ENCODE assay signal across 1 cellular context in genomic region chr10:6202684-6203330, GRCh38.
TF ChIP-seq lines count a peak whose summit lies in the region.

TSS of gene PFKFB3 (plus strand) at chr10:6202932. CDS start at chr10:6203261, 329 bp downstream.

TF ChIP-seq in WTC11, 78 proteins besides CTCF, POLR2A, EP300 and RAD21 (continued from another document and continues in another):
- TF ChIP-seq ARID4B (CRISPR knock-in tag; IDR thresholded peaks at IDR 0.05; ENCODE audit: borderline replicate concordance) (peak; percentile 97), TEAD4 (CRISPR knock-in tag; IDR thresholded peaks at IDR 0.05) (peak; percentile 96), NFYB (CRISPR knock-in tag; conservative IDR thresholded peaks at IDR 0.05; ENCODE audit: low read depth) (no peak), ZNF263 (CRISPR knock-in tag; IDR thresholded peaks at IDR 0.05; ENCODE audit: low read depth) (no peak), ZNF396 (CRISPR knock-in tag; IDR thresholded peaks at IDR 0.05; ENCODE audit: borderline replicate concordance) (no peak), ZNF425 (CRISPR knock-in tag; conservative IDR thresholded peaks at IDR 0.05) (no peak), RELA (CRISPR knock-in tag; IDR thresholded peaks at IDR 0.05; ENCODE audit: borderline replicate concordance) (0 out of 2 replicates have a peak, but pooled peaks have one; percentile 55), TCF7 (CRISPR knock-in tag; IDR thresholded peaks at IDR 0.05; ENCODE audit: low read depth) (peak; percentile 82; the same call in 1 of the 2 replicates), NFE2L1 (CRISPR knock-in tag; IDR thresholded peaks at IDR 0.05) (peak; percentile 75), OVOL2 (CRISPR knock-in tag; IDR thresholded peaks at IDR 0.05; ENCODE audit: borderline replicate concordance) (no peak; the same call in 1 of the 2 replicates), ESRRA (CRISPR knock-in tag; IDR thresholded peaks at IDR 0.05; ENCODE audit: borderline replicate concordance) (peak; percentile 48; the same call in 1 of the 2 replicates), SP1 (CRISPR knock-in tag; conservative IDR thresholded peaks at IDR 0.05) (peak; percentile 93), SMAD3 (CRISPR knock-in tag; IDR thresholded peaks at IDR 0.05; ENCODE audit: borderline replicate concordance) (0 out of 2 replicates have a peak, but pooled peaks have one; percentile 61), ZNF232 (CRISPR knock-in tag; IDR thresholded peaks at IDR 0.05) (peak; percentile 88; the same call in 1 of the 2 replicates), JUN (CRISPR knock-in tag; IDR thresholded peaks at IDR 0.05) (peak; percentile 92), HMGA2 (CRISPR knock-in tag; IDR thresholded peaks at IDR 0.05) (no peak), FOXK1 (CRISPR knock-in tag; IDR thresholded peaks at IDR 0.05) (peak; percentile 67), ZNF219 (CRISPR knock-in tag; IDR thresholded peaks at IDR 0.05; ENCODE audit: borderline replicate concordance) (no peak; the same call in 1 of the 2 replicates), ATF1 (CRISPR knock-in tag; IDR thresholded peaks at IDR 0.05) (no peak), MXD4 (CRISPR knock-in tag; IDR thresholded peaks at IDR 0.05; ENCODE audit: borderline replicate concordance) (no peak), GABPB1 (CRISPR knock-in tag; IDR thresholded peaks at IDR 0.05) (peak; percentile 67; the same call in 1 of the 2 replicates), SMAD4 (CRISPR knock-in tag; IDR thresholded peaks at IDR 0.05) (peak; percentile 66; the same call in 1 of the 2 replicates), CREM (CRISPR knock-in tag; IDR thresholded peaks at IDR 0.05) (peak; percentile 61; the same call in 1 of the 2 replicates), FOXP4 (CRISPR knock-in tag; IDR thresholded peaks at IDR 0.05) (peak; percentile 23), USF2 (CRISPR knock-in tag; IDR thresholded peaks at IDR 0.05) (peak; percentile 70), TEAD1 (CRISPR knock-in tag; IDR thresholded peaks at IDR 0.05) (peak; percentile 97), ELF4 (CRISPR knock-in tag; IDR thresholded peaks at IDR 0.05; ENCODE audit: low read depth) (no peak), CREB1 (CRISPR knock-in tag; IDR thresholded peaks at IDR 0.05) (no peak), NR1H2 (CRISPR knock-in tag; IDR thresholded peaks at IDR 0.05) (no peak), FOXP1 (CRISPR knock-in tag; IDR thresholded peaks at IDR 0.05; ENCODE audit: borderline replicate concordance) (peak; percentile 77), JAZF1 (CRISPR knock-in tag; IDR thresholded peaks at IDR 0.05) (no peak), MYBL2 (CRISPR knock-in tag; IDR thresholded peaks at IDR 0.05) (no peak; the same call in none of the 2 replicates), RORB (CRISPR knock-in tag; IDR thresholded peaks at IDR 0.05) (peak; percentile 68; the same call in 1 of the 2 replicates), ZNF138 (CRISPR knock-in tag; conservative IDR thresholded peaks at IDR 0.05) (peak; percentile 36; the same call in 1 of the 2 replicates), GRHL2 (CRISPR knock-in tag; IDR thresholded peaks at IDR 0.05; ENCODE audit: insufficient replicate concordance, severe bottlenecking) (no peak), ATF6 (CRISPR knock-in tag; IDR thresholded peaks at IDR 0.05) (no peak), ATF3 (CRISPR knock-in tag; conservative IDR thresholded peaks at IDR 0.05) (0 out of 2 replicates have a peak, but pooled peaks have one; percentile 35)
- TF ChIP-seq, protein P1, sequence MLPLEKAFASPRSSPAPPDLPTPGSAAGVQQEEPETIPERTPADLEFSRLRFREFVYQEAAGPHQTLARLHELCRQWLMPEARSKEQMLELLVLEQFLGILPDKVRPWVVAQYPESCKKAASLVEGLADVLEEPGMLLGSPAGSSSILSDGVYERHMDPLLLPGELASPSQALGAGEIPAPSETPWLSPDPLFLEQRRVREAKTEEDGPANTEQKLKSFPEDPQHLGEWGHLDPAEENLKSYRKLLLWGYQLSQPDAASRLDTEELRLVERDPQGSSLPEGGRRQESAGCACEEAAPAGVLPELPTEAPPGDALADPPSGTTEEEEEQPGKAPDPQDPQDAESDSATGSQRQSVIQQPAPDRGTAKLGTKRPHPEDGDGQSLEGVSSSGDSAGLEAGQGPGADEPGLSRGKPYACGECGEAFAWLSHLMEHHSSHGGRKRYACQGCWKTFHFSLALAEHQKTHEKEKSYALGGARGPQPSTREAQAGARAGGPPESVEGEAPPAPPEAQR (CRISPR knock-in tag; IDR thresholded peaks at IDR 0.05): no peak
- TF ChIP-seq, protein P2, sequence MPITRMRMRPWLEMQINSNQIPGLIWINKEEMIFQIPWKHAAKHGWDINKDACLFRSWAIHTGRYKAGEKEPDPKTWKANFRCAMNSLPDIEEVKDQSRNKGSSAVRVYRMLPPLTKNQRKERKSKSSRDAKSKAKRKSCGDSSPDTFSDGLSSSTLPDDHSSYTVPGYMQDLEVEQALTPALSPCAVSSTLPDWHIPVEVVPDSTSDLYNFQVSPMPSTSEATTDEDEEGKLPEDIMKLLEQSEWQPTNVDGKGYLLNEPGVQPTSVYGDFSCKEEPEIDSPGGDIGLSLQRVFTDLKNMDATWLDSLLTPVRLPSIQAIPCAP (CRISPR knock-in tag; IDR thresholded peaks at IDR 0.05): no peak; the same call in 1 of the 2 replicates
- TF ChIP-seq, protein P3, sequence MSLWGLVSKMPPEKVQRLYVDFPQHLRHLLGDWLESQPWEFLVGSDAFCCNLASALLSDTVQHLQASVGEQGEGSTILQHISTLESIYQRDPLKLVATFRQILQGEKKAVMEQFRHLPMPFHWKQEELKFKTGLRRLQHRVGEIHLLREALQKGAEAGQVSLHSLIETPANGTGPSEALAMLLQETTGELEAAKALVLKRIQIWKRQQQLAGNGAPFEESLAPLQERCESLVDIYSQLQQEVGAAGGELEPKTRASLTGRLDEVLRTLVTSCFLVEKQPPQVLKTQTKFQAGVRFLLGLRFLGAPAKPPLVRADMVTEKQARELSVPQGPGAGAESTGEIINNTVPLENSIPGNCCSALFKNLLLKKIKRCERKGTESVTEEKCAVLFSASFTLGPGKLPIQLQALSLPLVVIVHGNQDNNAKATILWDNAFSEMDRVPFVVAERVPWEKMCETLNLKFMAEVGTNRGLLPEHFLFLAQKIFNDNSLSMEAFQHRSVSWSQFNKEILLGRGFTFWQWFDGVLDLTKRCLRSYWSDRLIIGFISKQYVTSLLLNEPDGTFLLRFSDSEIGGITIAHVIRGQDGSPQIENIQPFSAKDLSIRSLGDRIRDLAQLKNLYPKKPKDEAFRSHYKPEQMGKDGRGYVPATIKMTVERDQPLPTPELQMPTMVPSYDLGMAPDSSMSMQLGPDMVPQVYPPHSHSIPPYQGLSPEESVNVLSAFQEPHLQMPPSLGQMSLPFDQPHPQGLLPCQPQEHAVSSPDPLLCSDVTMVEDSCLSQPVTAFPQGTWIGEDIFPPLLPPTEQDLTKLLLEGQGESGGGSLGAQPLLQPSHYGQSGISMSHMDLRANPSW (CRISPR knock-in tag; conservative IDR thresholded peaks at IDR 0.05; ENCODE audit: low read depth): peak; percentile 47; the same call in 1 of the 2 replicates
- TF ChIP-seq, protein P4, sequence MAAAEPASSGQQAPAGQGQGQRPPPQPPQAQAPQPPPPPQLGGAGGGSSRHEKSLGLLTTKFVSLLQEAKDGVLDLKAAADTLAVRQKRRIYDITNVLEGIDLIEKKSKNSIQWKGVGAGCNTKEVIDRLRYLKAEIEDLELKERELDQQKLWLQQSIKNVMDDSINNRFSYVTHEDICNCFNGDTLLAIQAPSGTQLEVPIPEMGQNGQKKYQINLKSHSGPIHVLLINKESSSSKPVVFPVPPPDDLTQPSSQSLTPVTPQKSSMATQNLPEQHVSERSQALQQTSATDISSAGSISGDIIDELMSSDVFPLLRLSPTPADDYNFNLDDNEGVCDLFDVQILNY (CRISPR knock-in tag; IDR thresholded peaks at IDR 0.05): no peak
